1 cellular context compared by ENCODE assay signal in genomic region chr7:101411477-101411954, GRCh38.
TF ChIP-seq lines count a peak whose summit lies in the region.

No MANE protein-coding gene starts in this region.

TF ChIP-seq in IMR-90, 13 proteins besides CTCF, POLR2A, EP300 and RAD21 (continued from another document):
- TF ChIP-seq USF2 (IDR thresholded peaks at IDR 0.05; ENCODE audit: low read depth, low read length) (no peak), ELK1 (IDR thresholded peaks at IDR 0.05; ENCODE audit: borderline replicate concordance, low read depth, low read length) (no peak), FOS (IDR thresholded peaks at IDR 0.05; ENCODE audit: low read depth, low read length) (no peak), RCOR1 (IDR thresholded peaks at IDR 0.05; ENCODE audit: insufficient replicate concordance, low read length) (no peak), MAZ (IDR thresholded peaks at IDR 0.05; ENCODE audit: borderline replicate concordance, low read depth, low read length) (no peak), MAFK (IDR thresholded peaks at IDR 0.05; ENCODE audit: low read depth, low read length) (no peak), CHD1 (IDR thresholded peaks at IDR 0.05; ENCODE audit: low read depth, low read length) (no peak)
